Comparison of ENCODE assay signal across 8 cellular contexts in the genomic region with DNA sequence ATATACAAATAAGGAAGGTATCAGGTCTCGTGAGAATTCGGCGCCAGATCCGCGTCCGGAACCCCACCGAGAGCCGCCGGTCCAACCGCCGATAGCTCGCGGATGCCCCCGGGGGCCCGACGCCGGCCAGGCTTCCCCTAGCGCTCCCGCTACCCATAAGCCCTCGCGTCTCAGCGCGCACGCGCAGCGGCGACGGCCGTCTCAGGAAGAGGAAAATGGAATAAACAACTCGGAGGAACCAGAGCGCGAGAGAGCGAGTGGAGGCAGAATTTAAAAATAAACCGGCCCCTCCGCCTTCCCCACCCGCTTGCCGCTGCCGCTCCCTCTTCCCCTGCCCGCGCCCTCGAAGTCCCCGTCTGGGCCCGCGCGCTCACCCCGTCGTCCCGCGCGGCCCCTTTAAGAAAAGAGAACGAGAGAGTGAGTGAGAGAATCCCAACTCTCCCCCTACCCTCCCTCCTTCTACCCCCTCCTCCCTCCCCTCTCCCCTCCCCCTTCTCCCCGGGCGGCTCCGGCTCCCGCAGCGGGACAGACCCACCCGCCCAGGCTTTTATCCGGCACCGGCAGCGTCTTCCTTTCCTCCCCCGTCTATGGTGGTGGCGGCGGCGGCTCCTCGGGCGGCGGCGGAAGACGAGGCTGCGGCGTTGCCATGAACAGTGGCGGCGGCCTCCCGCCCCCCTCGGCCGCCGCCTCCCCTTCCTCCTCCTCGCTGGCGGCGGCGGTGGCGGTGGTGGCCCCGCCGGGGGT. TPM values are rescaled to one million over a fixed set of nuclear protein-coding genes. Genes with fewer than 3 reads are reported as not detected.
DNase-seq lines count a peak whose midpoint lies in the region; ATAC-seq and TF ChIP-seq lines count a peak whose summit lies in the region.

A gene with protein sequence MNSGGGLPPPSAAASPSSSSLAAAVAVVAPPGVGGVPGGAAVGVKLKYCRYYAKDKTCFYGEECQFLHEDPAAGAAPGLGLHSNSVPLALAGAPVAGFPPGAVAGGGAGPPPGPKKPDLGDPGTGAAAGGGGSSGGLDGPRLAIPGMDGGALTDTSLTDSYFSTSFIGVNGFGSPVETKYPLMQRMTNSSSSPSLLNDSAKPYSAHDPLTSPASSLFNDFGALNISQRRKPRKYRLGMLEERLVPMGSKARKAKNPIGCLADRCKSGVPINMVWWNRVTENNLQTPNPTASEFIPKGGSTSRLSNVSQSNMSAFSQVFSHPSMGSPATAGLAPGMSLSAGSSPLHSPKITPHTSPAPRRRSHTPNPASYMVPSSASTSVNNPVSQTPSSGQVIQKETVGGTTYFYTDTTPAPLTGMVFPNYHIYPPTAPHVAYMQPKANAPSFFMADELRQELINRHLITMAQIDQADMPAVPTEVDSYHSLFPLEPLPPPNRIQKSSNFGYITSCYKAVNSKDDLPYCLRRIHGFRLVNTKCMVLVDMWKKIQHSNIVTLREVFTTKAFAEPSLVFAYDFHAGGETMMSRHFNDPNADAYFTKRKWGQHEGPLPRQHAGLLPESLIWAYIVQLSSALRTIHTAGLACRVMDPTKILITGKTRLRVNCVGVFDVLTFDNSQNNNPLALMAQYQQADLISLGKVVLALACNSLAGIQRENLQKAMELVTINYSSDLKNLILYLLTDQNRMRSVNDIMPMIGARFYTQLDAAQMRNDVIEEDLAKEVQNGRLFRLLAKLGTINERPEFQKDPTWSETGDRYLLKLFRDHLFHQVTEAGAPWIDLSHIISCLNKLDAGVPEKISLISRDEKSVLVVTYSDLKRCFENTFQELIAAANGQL (plus strand): TSS at position 534 of the 744 bp plus-strand sequence. CDS start 113 bp downstream, at position 647.

- H3K36me3 Mint-ChIP-seq in endodermal cell (ENCODE audit: low read depth), result peaks cover 5% of the 10 kb centered on the region

- H3K27me3 ChIP-seq in NT2/D1 (ENCODE audit: insufficient read depth, insufficient read length) (no peaks in the 10 kb centered on the region), endodermal cell (ENCODE audit: control insufficient read depth, insufficient read depth, low read length, poor library complexity, severe bottlenecking) (no peaks in the 10 kb centered on the region)

- peak within 1 kb of the TSS; percentile 93 for H3K27ac ChIP-seq in endodermal cell (ENCODE audit: low read depth, low read length)
- H3K27ac ChIP-seq in mesodermal cell (ENCODE audit: low read depth, low read length, severe bottlenecking), result peak within 1 kb of the TSS; percentile 95

- no peaks in the 10 kb centered on the region for H3K27me3 Mint-ChIP-seq in endodermal cell (ENCODE audit: insufficient read depth)

- DNase-seq in CMK (ENCODE audit: low read depth) (peak; percentile 41), HPDE6-E6E7 (ENCODE audit: extremely low spot score) (peak; percentile 13), NT2/D1 (ENCODE audit: low read depth, low spot score) (peak; percentile 82), endodermal cell (peak; percentile 96)
- peak; percentile 73 for DNase-seq in activated CD8-positive, alpha-beta memory T cell treated with anti-CD3 and anti-CD28 coated beads, Interleukin-2, amount 50 U/mL, for 1 hour (ENCODE audit: extremely low read depth)
- DNase-seq in stimulated activated CD8-positive, alpha-beta memory T cell treated with anti-CD3 and anti-CD28 coated beads, Interleukin-15, amount 100 ng/mL, for 4 hours (ENCODE audit: low read depth in 2 of 2), result peak; percentile 82 to 83

- 0% methylated on average over 4 to 71 of the region's 84 CpGs for WGBS in endodermal cell (ENCODE audit: insufficient coverage in 1 of 2, insufficient read length in 1 of 2), 2 experiments
- 0% methylated on average over 33 to 41 of the region's 84 CpGs for WGBS in mesodermal cell (ENCODE audit: insufficient coverage in 2 of 2), 2 experiments

- H3K4me3 Mint-ChIP-seq in endodermal cell, result peak within 1 kb of the TSS; percentile 90

- H3K4me1 ChIP-seq in NT2/D1 (ENCODE audit: insufficient read depth, insufficient read length) (no peaks in the 10 kb centered on the region), endodermal cell (ENCODE audit: control insufficient read depth, insufficient read depth, low read length) (no peaks in the 10 kb centered on the region), mesodermal cell (ENCODE audit: control insufficient read depth, insufficient read depth, low read length, poor library complexity, severe bottlenecking) (peaks cover 11% of the 10 kb centered on the region)

- peak; percentile 39 for TF ChIP-seq CTCF in endodermal cell (conservative IDR thresholded peaks at IDR 0.05)

- peak within 1 kb of the TSS; percentile 98 for H3K27ac Mint-ChIP-seq in endodermal cell

- H3K9ac ChIP-seq in NT2/D1 (ENCODE audit: insufficient read length, low read depth) (peak within 1 kb of the TSS; percentile 92), endodermal cell (ENCODE audit: extremely low read depth, low read length, poor library complexity, severe bottlenecking) (peak within 1 kb of the TSS; percentile 89)

- ATAC-seq in GM19455 (IDR thresholded peaks at IDR 0.05; ENCODE audit: unreplicated experiment), result peak; percentile 55

- H3K9me3 ChIP-seq in NT2/D1 (ENCODE audit: insufficient read depth, low read length), result no peaks in the 10 kb centered on the region
- no peaks in the 10 kb centered on the region for H3K9me3 ChIP-seq in endodermal cell (ENCODE audit: control insufficient read depth, low read length)
- H3K9me3 ChIP-seq in mesodermal cell (ENCODE audit: control insufficient read depth, low read length), result no peaks in the 10 kb centered on the region

- H3K36me3 ChIP-seq in NT2/D1 (ENCODE audit: insufficient read depth, insufficient read length, low read length) (no peaks in the 10 kb centered on the region), endodermal cell (ENCODE audit: control insufficient read depth, insufficient read depth, low read length) (no peaks in the 10 kb centered on the region), mesodermal cell (ENCODE audit: control insufficient read depth, insufficient read depth, low read length) (no peaks in the 10 kb centered on the region)

- H3K4me3 ChIP-seq in NT2/D1 (ENCODE audit: insufficient read length, low read depth), result peak within 1 kb of the TSS; percentile 72
- H3K4me3 ChIP-seq in endodermal cell (ENCODE audit: low read length), result peak within 1 kb of the TSS; percentile 97
- H3K4me3 ChIP-seq in mesodermal cell (ENCODE audit: extremely low read depth, insufficient read depth, low read length, poor library complexity, severe bottlenecking), result peak within 1 kb of the TSS; percentile 95

- peaks cover 25% of the 10 kb centered on the region for H3K4me1 Mint-ChIP-seq in endodermal cell

- no peaks in the 10 kb centered on the region for H3K9me3 Mint-ChIP-seq in endodermal cell

RNA-seq across cellular contexts. Expression of the gene that starts here (rescaled TPM):
- total RNA-seq in endodermal cell, result 10 to 100 TPM; 73.5 to 73.8 TPM
- 25.7 TPM for polyA plus RNA-seq in endodermal cell (2013, experiment 1 of 2)
- 26.0 TPM for polyA plus RNA-seq in endodermal cell (2013, experiment 2 of 2)
- 24.0 TPM for polyA plus RNA-seq in mesodermal cell (2013, experiment 1 of 2)
- polyA plus RNA-seq in mesodermal cell (2013, experiment 2 of 2), result 22.1 TPM

Comparison
In these comparisons a context has a peak if more than half of its experiments do, and no peak if none do; other contexts are left out.
1. Peak in every context shown above with its lines: DNase-seq, ATAC-seq, H3K4me3 ChIP-seq and H3K27ac ChIP-seq.
2. DNase-seq: peak in every context shown above with its lines; median percentile 96 in endodermal cell; 82 in stimulated activated CD8-positive, alpha-beta memory T cell treated with anti-CD3 and anti-CD28 coated beads, Interleukin-15, amount 100 ng/mL, for 4 hours; 82 in NT2/D1; 73 in activated CD8-positive, alpha-beta memory T cell treated with anti-CD3 and anti-CD28 coated beads, Interleukin-2, amount 50 U/mL, for 1 hour; 41 in CMK; 13 in HPDE6-E6E7.